ENCODE assay signal across 18 cellular contexts in the genomic region with DNA sequence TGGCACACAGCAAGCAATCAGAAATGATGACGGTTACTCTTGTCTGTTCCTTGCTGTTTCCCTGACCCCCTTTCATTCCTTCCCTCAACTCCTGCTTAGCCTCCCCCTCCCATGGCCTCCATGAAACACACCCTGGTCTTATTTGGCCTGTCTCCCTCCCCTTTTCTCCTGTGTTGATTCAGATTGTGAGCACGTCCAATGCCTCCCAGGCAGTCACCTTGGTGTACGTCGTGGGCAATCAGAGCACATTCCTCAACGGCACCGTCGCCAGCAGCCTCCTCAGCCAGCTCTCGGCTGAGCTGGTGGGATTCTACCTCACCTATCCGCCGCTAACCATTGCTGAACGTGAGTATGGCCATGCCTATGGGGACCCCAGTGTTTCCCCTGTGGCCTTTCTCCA.
DNase-seq lines count a peak whose midpoint lies in the region; ATAC-seq, FAIRE-seq and TF ChIP-seq lines count a peak whose summit lies in the region.
"Had no signal": no experiment of that assay in that cellular context is flagged by ENCODE, and none has a peak within 500 bp of the region (broad histone marks: within the 10 kb centered on the region; RNA-seq: fewer than 3 reads in every experiment).

No MANE protein-coding gene starts in this region.

- no TSS peak for BruUV-seq in HepG2 (replicated peaks; lab: Mats Ljungman, UMichigan)

- H3K4me1 Mint-ChIP-seq in WTC11 (peaks cover 5% of the 10 kb centered on the region), neural progenitor cell (peaks cover 5% of the 10 kb centered on the region)
- H3K4me1 Mint-ChIP-seq: B cell had no signal

- in situ Hi-C loops in HepG2 (cut with HindIII; ENCODE audit: extremely low pct_ligation_motif_present, low pct_unique_long_range_greater_than_20kb): no loop called here

- H3K27me3 Mint-ChIP-seq in WTC11 (ENCODE audit: low read depth) (no peaks in the 10 kb centered on the region), neural progenitor cell (ENCODE audit: insufficient read depth, low read depth) (no peaks in the 10 kb centered on the region)

- H3K4me3 Mint-ChIP-seq in WTC11 (no peak overlapping the region), neural progenitor cell (no peak overlapping the region)
- H3K4me3 Mint-ChIP-seq: B cell; CD8-positive, alpha-beta T cell; GM23338; IgD-negative memory B cell had no signal

- CTCF ChIA-PET in HepG2 (lab: Yijun Ruan, JAX; ENCODE audit: low intra/inter-chr PET ratio, low total read pairs): no interaction called here
- CTCF ChIA-PET in WTC11 (lab: Charles Lee): interaction anchor here (1.5 kb wide), 1 partner anchor 129 kb away, joined by 3 read pairs; no protein-coding TSS in a partner anchor

- no peak overlapping the region for H3K4me3 ChIP-seq in HepG2 (replicated peaks in 1 of 3; ENCODE audit: insufficient read depth in 1 of 3, low read depth in 2 of 3, low read length in 3 of 3)
- no peak overlapping the region for H3K4me3 ChIP-seq in right lobe of liver
- no peak overlapping the region for H3K4me3 ChIP-seq in neural progenitor cell
- H3K4me3 ChIP-seq: BLaER1 treated with 17β-estradiol and CSF1 and Interleukin-3, amounts not matched to agents 10 nM and 100 nM; GM23338 had no signal

- H3K27ac ChIP-seq in HepG2 (ENCODE audit: extremely low read length, insufficient read depth, low read length) (no peak overlapping the region), right lobe of liver (no peak overlapping the region), neural progenitor cell (no peak overlapping the region)
- H3K27ac ChIP-seq: BLaER1 treated with 17β-estradiol and CSF1 and Interleukin-3, amounts not matched to agents 10 nM and 100 nM had no signal

- intact Hi-C loops in HepG2 (cut with micrococcal nuclease; ENCODE audit: unreplicated experiment) (no loop called here), right lobe of liver (cut with DNase I) (no loop called here)

- WGBS in HepG2 (ENCODE audit: low lambda C conversion rate): 0% methylated on average over 7 of the region's 11 CpGs
- 49% methylated on average over 11 of the region's 11 CpGs for WGBS in right lobe of liver (ENCODE audit: insufficient coverage, low coverage, low lambda C conversion rate, missing lambda C conversion rate)

- H2AFZ ChIP-seq in HepG2 (ENCODE audit: low read length) (no peak overlapping the region), neural progenitor cell (replicated peaks) (no peak overlapping the region)
- H2AFZ ChIP-seq: GM23338 had no signal

- TF ChIP-seq CTCF in HepG2 (CRISPR knock-in tag; IDR thresholded peaks at IDR 0.05) (no peak), right lobe of liver (IDR thresholded peaks at IDR 0.05) (no peak), WTC11 (IDR thresholded peaks at IDR 0.05) (no peak), neural progenitor cell (IDR thresholded peaks at IDR 0.05) (no peak)

- H3K4me2 ChIP-seq in HepG2 (ENCODE audit: low read depth, low read length): no peak overlapping the region
- H3K4me2 ChIP-seq in neural progenitor cell: no peak overlapping the region
- H3K4me2 ChIP-seq: BLaER1 treated with 17β-estradiol and CSF1 and Interleukin-3, amounts not matched to agents 10 nM and 100 nM; GM23338 had no signal

- ATAC-seq in HepG2 (no peak), right lobe of liver (no peak), WTC11 (no peak), GM19328 (IDR thresholded peaks at IDR 0.05; ENCODE audit: unreplicated experiment) (no peak)
- ATAC-seq: CD8-positive, alpha-beta T cell; GM23338; HCT116 had no signal

- H4K20me1 ChIP-seq in HepG2 (ENCODE audit: insufficient read depth, low read length): no peaks in the 10 kb centered on the region
- no peaks in the 10 kb centered on the region for H4K20me1 ChIP-seq in neural progenitor cell (ENCODE audit: low read depth)
- H4K20me1 ChIP-seq: BLaER1 treated with 17β-estradiol and CSF1 and Interleukin-3, amounts not matched to agents 10 nM and 100 nM had no signal

- peak overlapping the region; percentile 68; the same call in 1 of the 2 replicates for H3K27ac Mint-ChIP-seq in WTC11
- H3K27ac Mint-ChIP-seq in neural progenitor cell: peak overlapping the region; percentile 90
- H3K27ac Mint-ChIP-seq: B cell; CD8-positive, alpha-beta T cell; GM23338; IgD-negative memory B cell had no signal

- H3K27me3 ChIP-seq in HepG2 (ENCODE audit: control insufficient read depth in 1 of 2, insufficient read depth in 2 of 2, low read length in 2 of 2): peaks cover 0 to 22% of the 10 kb centered on the region in 2 experiments; a peak in 3 of 5 replicates
- H3K27me3 ChIP-seq in right lobe of liver: no peaks in the 10 kb centered on the region
- H3K27me3 ChIP-seq in neural progenitor cell: no peaks in the 10 kb centered on the region
- H3K27me3 ChIP-seq: BLaER1 treated with 17β-estradiol and CSF1 and Interleukin-3, amounts not matched to agents 10 nM and 100 nM had no signal

- no peaks in the 10 kb centered on the region for H3F3A ChIP-seq in neural progenitor cell (ENCODE audit: low read depth)

- H3K9me3 ChIP-seq in HepG2 (ENCODE audit: low read length) (no peaks in the 10 kb centered on the region), right lobe of liver (no peaks in the 10 kb centered on the region), neural progenitor cell (ENCODE audit: low read depth) (no peaks in the 10 kb centered on the region)
- H3K9me3 ChIP-seq: BLaER1 treated with 17β-estradiol and CSF1 and Interleukin-3, amounts not matched to agents 10 nM and 100 nM had no signal

- H3K9me3 Mint-ChIP-seq in WTC11 (no peaks in the 10 kb centered on the region), neural progenitor cell (no peaks in the 10 kb centered on the region)
- H3K9me3 Mint-ChIP-seq: CD8-positive, alpha-beta T cell; GM23338; IgD-negative memory B cell had no signal

- TF ChIP-seq RAD21 in HepG2 (CRISPR knock-in tag; IDR thresholded peaks at IDR 0.05): no peak

- DNase-seq in HepG2 (ENCODE audit: low spot score) (no peak), right lobe of liver (no peak), WTC11 (ENCODE audit: low spot score) (no peak), neural progenitor cell (ENCODE audit: low spot score) (no peak), NCI-H2227 (lab: John Stamatoyannopoulos, UW; ENCODE audit: unreplicated experiment) (no peak), NCI-H1417 treated with DMSO at 0.1 percent for 48 hours (lab: John Stamatoyannopoulos, UW) (no peak)
- DNase-seq: Calu3; CD8-positive, alpha-beta T cell; GDM1; KBM-7 had no signal

- TF ChIP-seq POLR2A in HepG2 (IDR thresholded peaks at IDR 0.05; ENCODE audit: insufficient read depth in 1 of 2, low read depth in 2 of 2, low read length in 2 of 2) (no peak), right lobe of liver (IDR thresholded peaks at IDR 0.05) (no peak)

- FAIRE-seq in HepG2 (lab: Jason Lieb, UNC): no peak
- FAIRE-seq: H54, HTR-8/SVneo had no signal

- H3K79me2 ChIP-seq in HepG2 (ENCODE audit: insufficient read depth, low read length) (no peaks in the 10 kb centered on the region), neural progenitor cell (ENCODE audit: low read depth) (no peaks in the 10 kb centered on the region)

- H3K9ac ChIP-seq in HepG2 (ENCODE audit: insufficient read depth, low read depth, low read length) (no peak overlapping the region), neural progenitor cell (no peak overlapping the region)
- H3K9ac ChIP-seq: BLaER1 treated with 17β-estradiol and CSF1 and Interleukin-3, amounts not matched to agents 10 nM and 100 nM had no signal

- no peaks in the 10 kb centered on the region for H3K36me3 ChIP-seq in HepG2 (replicated peaks in 1 of 2; ENCODE audit: control insufficient read depth in 1 of 2, insufficient read depth in 2 of 2, low read length in 2 of 2)
- H3K36me3 ChIP-seq in right lobe of liver: no peaks in the 10 kb centered on the region
- no peaks in the 10 kb centered on the region for H3K36me3 ChIP-seq in neural progenitor cell
- H3K36me3 ChIP-seq: BLaER1 treated with 17β-estradiol and CSF1 and Interleukin-3, amounts not matched to agents 10 nM and 100 nM had no signal

- no peaks in the 10 kb centered on the region for H3K36me3 Mint-ChIP-seq in WTC11
- peaks cover 2% of the 10 kb centered on the region for H3K36me3 Mint-ChIP-seq in neural progenitor cell
- H3K36me3 Mint-ChIP-seq: CD8-positive, alpha-beta T cell; IgD-negative memory B cell had no signal

- H3K4me1 ChIP-seq in HepG2 (ENCODE audit: insufficient read depth, low read length): no peaks in the 10 kb centered on the region
- H3K4me1 ChIP-seq in right lobe of liver: no peaks in the 10 kb centered on the region
- H3K4me1 ChIP-seq in neural progenitor cell: no peaks in the 10 kb centered on the region

- TF ChIP-seq EP300 in HepG2 (IDR thresholded peaks at IDR 0.05; ENCODE audit: low read depth in 2 of 2, low read length in 2 of 2): no peak
- no peak for TF ChIP-seq EP300 in HepG2 (CRISPR knock-in tag; IDR thresholded peaks at IDR 0.05; ENCODE audit: borderline replicate concordance)

- POLR2A ChIA-PET in HepG2 (lab: Yijun Ruan, JAX) (no interaction called here), WTC11 (lab: Charles Lee) (no interaction called here)

TF ChIP-seq in HepG2, 621 proteins besides CTCF, POLR2A, EP300 and RAD21:
- no peak for TF ChIP-seq ARHGAP35 (CRISPR knock-in tag; IDR thresholded peaks at IDR 0.05; ENCODE audit: borderline replicate concordance)
- no peak for TF ChIP-seq ZNF367 (CRISPR knock-in tag; IDR thresholded peaks at IDR 0.05; ENCODE audit: borderline replicate concordance)
- TF ChIP-seq MAZ (IDR thresholded peaks at IDR 0.05; ENCODE audit: borderline replicate concordance, low read depth, low read length): no peak
- TF ChIP-seq MAZ (CRISPR knock-in tag; IDR thresholded peaks at IDR 0.05; ENCODE audit: low read depth): no peak
- no peak for TF ChIP-seq CBX2 (IDR thresholded peaks at IDR 0.05; ENCODE audit: low read depth, low read length)
- no peak for TF ChIP-seq CBX2 (CRISPR knock-in tag; IDR thresholded peaks at IDR 0.05; ENCODE audit: low read depth)
- no peak for TF ChIP-seq ZFP37 (CRISPR knock-in tag; IDR thresholded peaks at IDR 0.05; ENCODE audit: borderline replicate concordance)
- 0 out of 2 replicates have a peak, but pooled peaks have one; percentile 28 for TF ChIP-seq CREB1 (IDR thresholded peaks at IDR 0.05)
- no peak for TF ChIP-seq CREB1 (CRISPR knock-in tag; IDR thresholded peaks at IDR 0.05)

TF ChIP-seq in WTC11, 78 proteins besides CTCF, POLR2A, EP300 and RAD21:
- TF ChIP-seq, protein P1, sequence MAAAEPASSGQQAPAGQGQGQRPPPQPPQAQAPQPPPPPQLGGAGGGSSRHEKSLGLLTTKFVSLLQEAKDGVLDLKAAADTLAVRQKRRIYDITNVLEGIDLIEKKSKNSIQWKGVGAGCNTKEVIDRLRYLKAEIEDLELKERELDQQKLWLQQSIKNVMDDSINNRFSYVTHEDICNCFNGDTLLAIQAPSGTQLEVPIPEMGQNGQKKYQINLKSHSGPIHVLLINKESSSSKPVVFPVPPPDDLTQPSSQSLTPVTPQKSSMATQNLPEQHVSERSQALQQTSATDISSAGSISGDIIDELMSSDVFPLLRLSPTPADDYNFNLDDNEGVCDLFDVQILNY (CRISPR knock-in tag; IDR thresholded peaks at IDR 0.05): no peak
- no peak for TF ChIP-seq CREB1 (CRISPR knock-in tag; IDR thresholded peaks at IDR 0.05)
TF ChIP-seq in WTC11: peak in this region for 0.
